ENCODE assay signal across 25 cellular contexts in the genomic region with DNA sequence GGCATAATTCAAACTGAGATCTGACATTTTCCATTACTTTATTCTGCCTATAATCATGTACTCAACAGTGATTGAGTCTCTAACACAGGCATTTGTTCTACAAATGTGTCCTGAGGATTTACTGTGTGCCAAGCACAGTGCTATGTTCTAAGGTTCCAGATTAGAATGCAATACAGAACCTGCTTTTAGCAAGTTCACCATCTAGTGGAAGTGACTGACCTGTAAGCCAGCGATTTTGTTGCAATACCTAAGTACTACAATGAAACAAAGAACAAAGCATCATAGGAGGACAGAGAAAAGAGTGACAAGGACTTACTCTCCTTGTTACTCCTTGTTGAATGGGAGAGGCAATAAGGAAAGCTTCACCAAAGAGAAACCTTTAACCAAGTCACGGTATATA.
"Had no signal": no experiment of that assay in that cellular context is flagged by ENCODE, and none has a peak within 500 bp of the region (broad histone marks: within the 10 kb centered on the region; RNA-seq: fewer than 3 reads in every experiment).

No MANE protein-coding gene starts in this region.

- H3K4me2 ChIP-seq: hepatocyte had no signal

- ATAC-seq: left cardiac atrium; left lung; mucosa of descending colon; naive thymus-derived CD4-positive, alpha-beta T cell; natural killer cell treated with Interleukin-12 subunit alpha and Interleukin-12 subunit beta and Interleukin-15 and Interleukin-18, amount 100 ng/mL, for 72 hours; sciatic nerve; stimulated activated naive B cell treated with anti-CD40 and anti-IgM and Interleukin-4, amounts not matched to agents 10 μg/mL and 1 μg/mL and 100 μg/mL, for 72 hours; stimulated activated naive CD8-positive, alpha-beta T cell treated with anti-CD3 and anti-CD28 coated beads, Interleukin-15, Interleukin-2, amounts not matched to agents 100 U/mL and 50 U/mL, for 24 hours had no signal

- H3K36me3 ChIP-seq: left lung, ovary, right atrium auricular region, stomach, thyroid gland, transverse colon, upper lobe of left lung, vagina had no signal

- H3K4me3 ChIP-seq: hepatocyte, left lung, lung, mucosa of descending colon, ovary, right atrium auricular region, skin epidermis, stomach, testis, thyroid gland, transverse colon, upper lobe of left lung, vagina had no signal

- H3K79me2 ChIP-seq: hepatocyte had no signal

- H3K27ac ChIP-seq: hepatocyte, left lung, ovary, right atrium auricular region, skin epidermis, stomach, testis, thyroid gland, transverse colon, upper lobe of left lung, vagina had no signal

- H2AFZ ChIP-seq: hepatocyte had no signal

- H3K4me1 ChIP-seq: left lung, right atrium auricular region, stomach, testis, thyroid gland, transverse colon, upper lobe of left lung, vagina had no signal

- H3K27me3 ChIP-seq: hepatocyte, left lung, ovary, right atrium auricular region, stomach, testis, thyroid gland, transverse colon, upper lobe of left lung, vagina had no signal

- DNase-seq: islet precursor cell; left cardiac atrium; left lung; midbrain; mucosa of descending colon; naive thymus-derived CD4-positive, alpha-beta T cell; ovary; stimulated activated CD4-positive, alpha-beta T cell treated with anti-CD3 and anti-CD28 coated beads, Interleukin-12 subunit alpha, Interleukin-12 subunit beta, amount 100 ng/mL, for 4 hours; stimulated activated CD4-positive, alpha-beta T cell treated with anti-CD3 and anti-CD28 coated beads, Interleukin-15, amount 100 ng/mL, for 24 hours; stimulated activated CD4-positive, alpha-beta T cell treated with anti-CD3 and anti-CD28 coated beads, Interleukin-2, amount 100 ng/mL, for 24 hours; stimulated activated CD4-positive, alpha-beta T cell treated with anti-CD3 and anti-CD28 coated beads, Interleukin-4, amount 100 ng/mL, for 1 hour; stimulated activated naive B cell treated with anti-CD40 and anti-IgM and Interleukin-4, amounts not matched to agents 10 μg/mL and 1 μg/mL and 100 μg/mL, for 72 hours; stimulated activated naive CD8-positive, alpha-beta T cell treated with anti-CD3 and anti-CD28 coated beads, Interleukin-15, Interleukin-2, amounts not matched to agents 100 U/mL and 50 U/mL, for 24 hours; stomach; testis; thyroid gland; transverse colon; upper lobe of left lung had no signal

- H3K9me3 ChIP-seq: left lung, mucosa of descending colon, ovary, right atrium auricular region, stomach, testis, thyroid gland, transverse colon, upper lobe of left lung, vagina had no signal
